Comparison of ENCODE assay signal across 1 cellular context in genomic region chr16:46918905-46919792, GRCh38.
TF ChIP-seq lines count a peak whose summit lies in the region.

No MANE protein-coding gene starts in this region.

TF ChIP-seq in HepG2, 621 proteins besides CTCF, POLR2A, EP300 and RAD21 (continued from another document and continues in another):
- TF ChIP-seq ZNF512 (CRISPR knock-in tag; IDR thresholded peaks at IDR 0.05) (peak; percentile 69; the same call in 1 of the 2 replicates), DR1 (CRISPR knock-in tag; IDR thresholded peaks at IDR 0.05) (no peak), ZNF580 (CRISPR knock-in tag; IDR thresholded peaks at IDR 0.05; ENCODE audit: borderline replicate concordance, low read depth) (no peak), MIER3 (CRISPR knock-in tag; IDR thresholded peaks at IDR 0.05; ENCODE audit: borderline replicate concordance) (peak; percentile 70; the same call in 1 of the 2 replicates), NFE2L2 (IDR thresholded peaks at IDR 0.05; ENCODE audit: low read length) (no peak), RORA (CRISPR knock-in tag; IDR thresholded peaks at IDR 0.05) (no peak), NFKB2 (CRISPR knock-in tag; IDR thresholded peaks at IDR 0.05; ENCODE audit: borderline replicate concordance) (0 out of 2 replicates have a peak, but pooled peaks have one; percentile 47), RFX5 (IDR thresholded peaks at IDR 0.05; ENCODE audit: low read depth, low read length) (no peak), ATF7-NPFF (CRISPR knock-in tag; IDR thresholded peaks at IDR 0.05; ENCODE audit: low read depth) (no peak), ZNF484 (CRISPR knock-in tag; IDR thresholded peaks at IDR 0.05; ENCODE audit: borderline replicate concordance, low read depth) (no peak), JARID2 (CRISPR knock-in tag; IDR thresholded peaks at IDR 0.05; ENCODE audit: insufficient replicate concordance) (no peak), ZNF576 (CRISPR knock-in tag; IDR thresholded peaks at IDR 0.05) (no peak), GFI1 (CRISPR knock-in tag; IDR thresholded peaks at IDR 0.05; ENCODE audit: borderline replicate concordance) (peak; percentile 93), ZNF687 (CRISPR knock-in tag; IDR thresholded peaks at IDR 0.05) (peak; percentile 95), MEIS2 (CRISPR knock-in tag; IDR thresholded peaks at IDR 0.05) (peak; percentile 99), ZNF432 (CRISPR knock-in tag; IDR thresholded peaks at IDR 0.05; ENCODE audit: borderline replicate concordance) (no peak), AKNA (CRISPR knock-in tag; IDR thresholded peaks at IDR 0.05; ENCODE audit: borderline replicate concordance) (no peak), HIC2 (CRISPR knock-in tag; IDR thresholded peaks at IDR 0.05; ENCODE audit: low read depth) (peak; percentile 72), ARID3A (IDR thresholded peaks at IDR 0.05; ENCODE audit: low read depth, low read length) (peak; percentile 50; the same call in 1 of the 2 replicates), ZBTB21 (CRISPR knock-in tag; IDR thresholded peaks at IDR 0.05) (no peak), ZFP91 (CRISPR knock-in tag; IDR thresholded peaks at IDR 0.05; ENCODE audit: borderline replicate concordance) (peak; percentile 92), MZF1 (CRISPR knock-in tag; IDR thresholded peaks at IDR 0.05; ENCODE audit: borderline replicate concordance) (no peak), CREB3 (CRISPR knock-in tag; IDR thresholded peaks at IDR 0.05) (no peak), ETV6 (CRISPR knock-in tag; conservative IDR thresholded peaks at IDR 0.05) (peak; percentile 53; the same call in 1 of the 2 replicates), THAP9 (CRISPR knock-in tag; IDR thresholded peaks at IDR 0.05; ENCODE audit: borderline replicate concordance) (peak; percentile 29; the same call in 1 of the 2 replicates), FOXO1 (CRISPR knock-in tag; IDR thresholded peaks at IDR 0.05) (peak; percentile 96), KAT7 (CRISPR knock-in tag; IDR thresholded peaks at IDR 0.05; ENCODE audit: borderline replicate concordance) (peak; percentile 8; the same call in 1 of the 2 replicates), ZMAT3 (CRISPR knock-in tag; conservative IDR thresholded peaks at IDR 0.05) (no peak), MBNL3 (CRISPR knock-in tag; conservative IDR thresholded peaks at IDR 0.05) (no peak)
